ENCODE assay signal across 12 cellular contexts in the genomic region with DNA sequence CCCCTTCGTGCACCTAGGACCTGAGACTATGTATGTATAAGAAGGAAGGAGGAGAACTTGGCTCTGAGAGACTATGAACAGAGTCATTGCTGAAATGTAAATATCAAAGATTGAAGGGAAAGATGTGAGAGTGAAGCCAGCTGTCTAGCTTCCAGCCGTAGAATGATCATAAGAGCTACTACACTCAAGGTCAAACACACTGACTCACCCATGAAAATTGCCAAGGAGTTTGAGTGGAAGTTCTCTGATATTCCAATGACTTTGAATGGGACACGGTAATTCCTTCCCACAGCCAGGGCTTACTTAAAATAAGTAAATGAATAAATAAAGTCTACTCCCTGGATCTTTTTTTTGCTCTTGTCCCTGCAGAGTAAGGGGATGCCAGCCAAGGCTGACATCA.
DNase-seq lines count a peak whose midpoint lies in the region; ATAC-seq, FAIRE-seq and TF ChIP-seq lines count a peak whose summit lies in the region.
"Had no signal": no experiment of that assay in that cellular context is flagged by ENCODE, and none has a peak within 500 bp of the region (broad histone marks: within the 10 kb centered on the region; RNA-seq: fewer than 3 reads in every experiment).

No MANE protein-coding gene starts in this region.

- POLR2A ChIA-PET in endothelial cell of umbilical vein (lab: Charles Lee) = no interaction called here

- CTCF ChIA-PET in endothelial cell of umbilical vein (lab: Charles Lee) = interaction anchor here (0.6 to 1.0 kb wide), 5 partner anchors 24 to 1033 kb away, joined by 3 to 5 read pairs (median 3); no protein-coding TSS in a partner anchor

- H3K4me1 ChIP-seq in endothelial cell of umbilical vein (ENCODE audit: control insufficient read depth, extremely low read depth, insufficient read depth, low read length) (peaks cover 14% of the 10 kb centered on the region), lower lobe of right lung (peaks cover 17% of the 10 kb centered on the region)

- dilution Hi-C loops in endothelial cell of umbilical vein (cut with MboI; ENCODE audit: extremely low pct_ligation_motif_present, low sequenced_read_pairs) = no loop called here

- no peaks in the 10 kb centered on the region for H4K20me1 ChIP-seq in endothelial cell of umbilical vein (replicated peaks; ENCODE audit: control insufficient read depth, extremely low read depth, insufficient read depth, low read length)

- intact Hi-C loops in endothelial cell of umbilical vein (cut with micrococcal nuclease) (no loop called here), lower lobe of right lung (cut with DNase I) (no loop called here)

- no peaks in the 10 kb centered on the region for H3K9me1 ChIP-seq in endothelial cell of umbilical vein (replicated peaks; ENCODE audit: control insufficient read depth, extremely low read depth, insufficient read depth, low read length)

- H3K27me3 ChIP-seq in endothelial cell of umbilical vein (ENCODE audit: control insufficient read depth in 2 of 2, insufficient read depth in 2 of 2, low read length in 2 of 2) (no peaks in the 10 kb centered on the region), lower lobe of right lung (ENCODE audit: low read depth) (no peaks in the 10 kb centered on the region)
- H3K27me3 ChIP-seq: BE2C had no signal

- H3K4me2 ChIP-seq in endothelial cell of umbilical vein (ENCODE audit: insufficient read depth, low read length) = no peak overlapping the region

- TF ChIP-seq CTCF in LNCaP clone FGC (IDR thresholded peaks at IDR 0.05; ENCODE audit: control insufficient read depth, extremely low read depth, insufficient read depth) (no peak), endothelial cell of umbilical vein (IDR thresholded peaks at IDR 0.05; ENCODE audit: extremely low read depth in 1 of 2, insufficient read depth in 1 of 2, low read depth in 1 of 2, low read length in 2 of 2) (no peak), lower lobe of right lung (IDR thresholded peaks at IDR 0.05) (no peak), GM13976 (IDR thresholded peaks at IDR 0.05; ENCODE audit: borderline replicate concordance, control extremely low read depth, extremely low read depth, insufficient read depth, missing control alignments) (no peak)

- H3K9ac ChIP-seq in endothelial cell of umbilical vein (replicated peaks; ENCODE audit: extremely low read depth, insufficient read depth, low read length) = no peak overlapping the region

- H3K4me3 ChIP-seq in LNCaP clone FGC (ENCODE audit: low read depth, low read length) (no peak overlapping the region), endothelial cell of umbilical vein (replicated peaks in 1 of 3; ENCODE audit: insufficient read depth in 1 of 3, low read depth in 1 of 3, low read length in 3 of 3) (no peak overlapping the region), lower lobe of right lung (no peak overlapping the region)

- H3K9me3 ChIP-seq in endothelial cell of umbilical vein (replicated peaks; ENCODE audit: control insufficient read depth, insufficient read depth, low read length) (no peaks in the 10 kb centered on the region), lower lobe of right lung (no peaks in the 10 kb centered on the region)
- H3K9me3 ChIP-seq: BE2C had no signal

- no peaks in the 10 kb centered on the region for H3K79me2 ChIP-seq in endothelial cell of umbilical vein (ENCODE audit: control insufficient read depth, insufficient read depth, low read length)

- no peak overlapping the region for H2AFZ ChIP-seq in endothelial cell of umbilical vein (ENCODE audit: low read depth, low read length)

- no peak for TF ChIP-seq POLR2A in endothelial cell of umbilical vein (IDR thresholded peaks at IDR 0.05; ENCODE audit: low read depth, low read length)

- BruUV-seq in endothelial cell of umbilical vein (replicated peaks; lab: Mats Ljungman, UMichigan) = no TSS peak

- in situ Hi-C loops in ACHN (cut with HindIII; ENCODE audit: low pct_ligation_motif_present, low pct_unique_long_range_greater_than_20kb, low sequenced_read_pairs) (no loop called here), GM13976 (cut with MboI; ENCODE audit: low sequenced_read_pairs, unreplicated experiment) (no loop called here)

- peak; percentile 17 for DNase-seq in ACHN
- peak; percentile 94 for DNase-seq in LNCaP clone FGC (ENCODE audit: low read depth)
- DNase-seq in endothelial cell of umbilical vein (ENCODE audit: low read depth, low spot score) = peak; percentile 66
- DNase-seq in lower lobe of right lung = no peak
- no peak for DNase-seq in GM13976 (ENCODE audit: low spot score)
- DNase-seq in LoVo (ENCODE audit: low spot score) = no peak
- no peak for DNase-seq in NCI-H69 (lab: John Stamatoyannopoulos, UW)
- no peak for DNase-seq in activated naive CD4-positive, alpha-beta T cell (lab: John Stamatoyannopoulos, UW)
- DNase-seq: activated T-cell treated with anti-CD3 and anti-CD28 coated beads for 4 hours; BE2C; stimulated activated CD4-positive, alpha-beta T cell treated with anti-CD3 and anti-CD28 coated beads, Interleukin-4, amount 100 ng/mL, for 1 hour; T-helper 9 cell had no signal

- FAIRE-seq in endothelial cell of umbilical vein (lab: Jason Lieb, UNC) = no peak

- H3K27ac ChIP-seq in endothelial cell of umbilical vein (ENCODE audit: insufficient read depth, low read depth, low read length) (no peak overlapping the region), lower lobe of right lung (no peak overlapping the region)

- no peaks in the 10 kb centered on the region for H3K36me3 ChIP-seq in endothelial cell of umbilical vein (ENCODE audit: control insufficient read depth in 2 of 2, extremely low read depth in 1 of 2, insufficient read depth in 2 of 2, low read length in 2 of 2)
- H3K36me3 ChIP-seq in lower lobe of right lung = no peaks in the 10 kb centered on the region
- H3K36me3 ChIP-seq: BE2C had no signal

- ATAC-seq in lower lobe of right lung = peak; percentile 87 to 95

TF ChIP-seq in endothelial cell of umbilical vein, 7 proteins besides CTCF, POLR2A, EP300 and RAD21:
- TF ChIP-seq MAX (IDR thresholded peaks at IDR 0.05; ENCODE audit: insufficient read depth, insufficient read length) = no peak
- no peak for TF ChIP-seq GATA2 (IDR thresholded peaks at IDR 0.05; ENCODE audit: insufficient read depth, insufficient read length, low read depth, low read length)
- TF ChIP-seq POLR2AphosphoS5 (IDR thresholded peaks at IDR 0.05; ENCODE audit: insufficient read depth, low read depth, low read length) = no peak
- TF ChIP-seq JUN (IDR thresholded peaks at IDR 0.05; ENCODE audit: borderline replicate concordance, insufficient read depth, insufficient read length, low read depth) = no peak
- no peak for TF ChIP-seq MYC (IDR thresholded peaks at IDR 0.05; ENCODE audit: low read depth, low read length)
- TF ChIP-seq FOS (IDR thresholded peaks at IDR 0.05; ENCODE audit: borderline replicate concordance, insufficient read depth, low read length) = no peak
- no peak for TF ChIP-seq EZH2 (IDR thresholded peaks at IDR 0.05; ENCODE audit: borderline replicate concordance, low read depth, low read length, severe bottlenecking)

Comparison
In these comparisons a context has a peak if more than half of its experiments do, and no peak if none do; other contexts are left out.
1. DNase-seq: peak in ACHN (single experiment), LNCaP clone FGC (single experiment) and endothelial cell of umbilical vein (single experiment); none in lower lobe of right lung (single experiment), GM13976 (single experiment), LoVo (single experiment), NCI-H69 (single experiment) and activated naive CD4-positive, alpha-beta T cell (0 of 4).